ENCODE assay signal across 35 cellular contexts in genomic region chr18:50769463-50769862, GRCh38. TPM values are rescaled to one million over a fixed set of nuclear protein-coding genes. Genes with fewer than 3 reads are reported as not detected.
"Had no signal": no experiment of that assay in that cellular context is flagged by ENCODE, and none has a peak within 500 bp of the region (broad histone marks: within the 10 kb centered on the region; RNA-seq: fewer than 3 reads in every experiment).

No MANE protein-coding gene starts in this region.

- FAIRE-seq: astrocyte, bronchial epithelial cell had no signal

- DNase-seq: activated effector memory CD4-positive, alpha-beta T cell treated with anti-CD3 and anti-CD28 coated beads, Interleukin-2, amount 50 U/mL, for 16 hours; activated effector memory CD4-positive, alpha-beta T cell treated with Interleukin-2 at 50 U/mL for 16 hours; activated gamma-delta T cell; activated gamma-delta T cell treated with Interleukin-2 at 50 U/mL for 16 hours; activated naive CD4-positive, alpha-beta T cell; activated naive CD4-positive, alpha-beta T cell treated with anti-CD3 and anti-CD28 coated beads for 36 hours; activated naive CD4-positive, alpha-beta T cell treated with anti-CD3 and anti-CD28 coated beads, Interleukin-2, amount 10 ng/mL, durations not matched to agents 7 days and 5 days; activated naive CD4-positive, alpha-beta T cell treated with anti-CD3 and anti-CD28 coated beads, Interleukin-2, amount 50 U/mL, for 16 hours; activated naive CD4-positive, alpha-beta T cell treated with Interleukin-2 at 50 U/mL for 16 hours; activated naive CD8-positive, alpha-beta T cell treated with anti-CD3 and anti-CD28 coated beads for 36 hours; activated naive CD8-positive, alpha-beta T cell treated with anti-CD3 and anti-CD28 coated beads, Interleukin-2, amount 10 ng/mL, durations not matched to agents 7 days and 5 days; activated naive CD8-positive, alpha-beta T cell treated with anti-CD3 and anti-CD28 coated beads, Interleukin-2, amount 50 U/mL, for 24 hours; activated T-cell treated with anti-CD3 and anti-CD28 coated beads, Interleukin-2, amount 50 U/mL, for 4 hours; activated T-cell treated with anti-CD3 and anti-CD28 coated beads, Interleukin-2, amount 50 U/mL, for 48 hours; activated T-cell treated with anti-CD3 and anti-CD28 coated beads, Interleukin-2, amount 50 U/mL, for 72 hours; adrenal gland; amniotic stem cell; amygdala; anterior cingulate cortex; aorta; body of pancreas; brain microvascular endothelial cell; caudate nucleus; central memory CD4-positive, alpha-beta T cell; cerebellar nuclear complex had no signal

- H3K4me3 ChIP-seq: adrenal gland, ascending aorta, body of pancreas, breast epithelium, cardiac muscle cell had no signal

- H3K27me3 ChIP-seq: adrenal gland, ascending aorta, body of pancreas, brain microvascular endothelial cell, breast epithelium, cardiac muscle cell had no signal

- H3K27ac ChIP-seq: adrenal gland, ascending aorta, body of pancreas, brain microvascular endothelial cell, breast epithelium, cardiac muscle cell had no signal

- ATAC-seq: activated naive CD4-positive, alpha-beta T cell treated with anti-CD3 and anti-CD28 coated beads, Interleukin-2, amount 50 U/mL, for 72 hours; activated naive CD8-positive, alpha-beta T cell treated with anti-CD3 and anti-CD28 coated beads, Interleukin-2, amount 50 U/mL, for 24 hours; activated T-cell treated with anti-CD3 and anti-CD28 coated beads, Interleukin-2, amount 50 U/mL, for 4 hours; activated T-cell treated with anti-CD3 and anti-CD28 coated beads, Interleukin-2, amount 50 U/mL, for 72 hours; activated T-helper 17 cell treated with anti-CD3 and anti-CD28 coated beads, Interleukin-2, amount 50 U/mL, for 72 hours; body of pancreas had no signal

- H3K36me3 ChIP-seq: adrenal gland, ascending aorta, brain microvascular endothelial cell, breast epithelium, cardiac muscle cell had no signal

- H3K4me1 ChIP-seq: adrenal gland, ascending aorta, body of pancreas, breast epithelium had no signal

RNA-seq across cellular contexts. Expression of gene MRO, which starts 50.4 kb away (rescaled TPM):
- total RNA-seq: activated naive CD4-positive, alpha-beta T cell treated with anti-CD3 and anti-CD28 coated beads for 36 hours; activated naive CD4-positive, alpha-beta T cell treated with anti-CD3 and anti-CD28 coated beads, Interleukin-2, amount 50 U/mL, for 72 hours; activated naive CD8-positive, alpha-beta T cell treated with anti-CD3 and anti-CD28 coated beads for 36 hours; activated naive CD8-positive, alpha-beta T cell treated with anti-CD3 and anti-CD28 coated beads, Interleukin-2, amount 10 ng/mL, durations not matched to agents 7 days and 5 days; activated T-cell treated with anti-CD3 and anti-CD28 coated beads, Interleukin-2, amount 50 U/mL, for 4 hours; activated T-cell treated with anti-CD3 and anti-CD28 coated beads, Interleukin-2, amount 50 U/mL, for 72 hours; activated T-helper 1 cell treated with anti-CD3 and anti-CD28 coated beads, Interleukin-12 subunit alpha, Interleukin-12 subunit beta, Interleukin-2, Interleukin-4 antibody, amounts not matched to agents 30 ng/mL and 10 ng/mL and 1 ng/mL, durations not matched to agents 14 hours and 24 hours and 36 hours; activated T-helper 17 cell treated with anti-CD3 and anti-CD28 coated beads, Interleukin-2, amount 50 U/mL, for 72 hours; activated T-helper 2 cell treated with anti-CD3 and anti-CD28 coated beads, Interferon-gamma antibody, Interleukin-2, Interleukin-4, amounts not matched to agents 10 μg/mL and 5 μg/mL and 100 μg/mL, durations not matched to agents 14 hours and 24 hours and 36 hours; bronchial epithelial cell; cardiac muscle cell; chondrocyte had no signal
- polyA plus RNA-seq: cardiac muscle cell had no signal
